12 cellular contexts compared by ENCODE assay signal in the genomic region with DNA sequence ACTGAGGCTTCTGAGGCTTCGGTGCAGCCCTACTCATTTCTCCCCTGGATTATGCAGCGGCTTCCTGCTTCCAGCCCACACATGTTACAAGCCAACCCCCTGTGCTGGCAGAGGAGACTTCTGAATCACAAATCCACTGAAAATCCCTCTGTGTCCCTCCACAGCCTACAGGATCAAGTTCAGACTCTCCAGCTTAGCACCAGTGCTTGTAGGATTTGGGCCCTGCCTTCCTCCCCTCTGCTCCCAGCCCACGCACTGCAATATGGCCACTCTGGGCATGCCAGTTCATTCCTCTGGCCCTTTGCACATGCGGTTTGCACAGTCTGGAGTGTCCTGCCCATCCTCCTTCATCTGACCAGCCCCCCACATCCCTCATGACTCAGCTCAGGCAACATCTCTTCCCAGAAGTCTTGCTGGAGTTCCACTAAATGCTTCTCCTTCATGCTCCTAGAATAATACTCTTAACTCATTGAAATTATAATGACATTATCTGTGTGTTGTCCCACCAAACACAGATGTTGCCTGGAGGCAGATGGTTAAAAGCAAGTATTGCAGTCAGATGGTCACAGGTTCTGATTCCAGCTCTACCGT. TPM values are rescaled to one million over a fixed set of nuclear protein-coding genes. Genes with fewer than 3 reads are reported as not detected.
DNase-seq lines count a peak whose midpoint lies in the region; ATAC-seq, FAIRE-seq and TF ChIP-seq lines count a peak whose summit lies in the region.
"Had no signal": no experiment of that assay in that cellular context is flagged by ENCODE, and none has a peak within 500 bp of the region (broad histone marks: within the 10 kb centered on the region; RNA-seq: fewer than 3 reads in every experiment).

No MANE protein-coding gene starts in this region.

- H3K27ac ChIP-seq in A549: peak overlapping the region; percentile 26 to 27; a peak in 2 of 6 replicates
- H3K27ac ChIP-seq in astrocyte (ENCODE audit: low read depth, low read length): peak overlapping the region; percentile 63
- no peak overlapping the region for H3K27ac ChIP-seq in trophoblast cell (ENCODE audit: low read depth, low read length)
- H3K27ac ChIP-seq: suprapubic skin had no signal

- no peak for TF ChIP-seq POLR2A in A549 (IDR thresholded peaks at IDR 0.05; ENCODE audit: low read length)

- peak overlapping the region; percentile 64 for H2AFZ ChIP-seq in astrocyte (ENCODE audit: low read depth, low read length)
- H2AFZ ChIP-seq in trophoblast cell (ENCODE audit: insufficient read depth, low read length, poor library complexity): no peak overlapping the region

- H3K4me1 ChIP-seq in A549 (peaks cover 41% of the 10 kb centered on the region), astrocyte (ENCODE audit: insufficient read depth, low read length) (peaks cover 31% of the 10 kb centered on the region), trophoblast cell (ENCODE audit: control insufficient read depth in 1 of 2, insufficient read depth in 2 of 2, low read length in 2 of 2) (no peaks in the 10 kb centered on the region)
- H3K4me1 ChIP-seq: suprapubic skin had no signal

- intact Hi-C loops in activated CD8-positive, alpha-beta T cell treated with anti-CD3 and anti-CD28 coated beads for 36 hours (cut with micrococcal nuclease): no loop called here

- no peak overlapping the region for H4K12ac ChIP-seq in trophoblast cell (ENCODE audit: low read depth, low read length)

- H2BK120ac ChIP-seq in trophoblast cell (ENCODE audit: insufficient read depth, low read length, poor library complexity): no peak overlapping the region

- no peak overlapping the region for H3K9ac ChIP-seq in astrocyte (ENCODE audit: low read length)
- no peak overlapping the region for H3K9ac ChIP-seq in trophoblast cell (ENCODE audit: low read length)

- CTCF ChIA-PET in A549 (lab: Yijun Ruan, JAX): interaction anchor here (0.9 to 1.8 kb wide), 2 partner anchors 9 to 21 kb away, joined by 4 to 8 read pairs; no protein-coding TSS in a partner anchor
- CTCF ChIA-PET in activated CD8-positive, alpha-beta T cell treated with anti-CD3 and anti-CD28 coated beads for 36 hours (lab: Charles Lee): interaction anchor here (1.1 to 2.7 kb wide), 3 partner anchors 18 to 309 kb away, joined by 3 to 11 read pairs (median 4); no protein-coding TSS in a partner anchor

- H3K23ac ChIP-seq in trophoblast cell (ENCODE audit: low read length): no peak overlapping the region

- H3K9me3 ChIP-seq in A549 (no peaks in the 10 kb centered on the region), astrocyte (ENCODE audit: insufficient read depth, low read depth, low read length) (no peaks in the 10 kb centered on the region), trophoblast cell (ENCODE audit: insufficient read depth, low read depth, low read length) (peaks cover 3% of the 10 kb centered on the region)
- H3K9me3 ChIP-seq: suprapubic skin had no signal

- H3K18ac ChIP-seq in trophoblast cell (ENCODE audit: low read length): no peak overlapping the region

- no peak overlapping the region for H4K8ac ChIP-seq in trophoblast cell (ENCODE audit: low read depth, low read length)

- H3K27me3 ChIP-seq in astrocyte (ENCODE audit: insufficient read depth, low read length) (no peaks in the 10 kb centered on the region), trophoblast cell (ENCODE audit: insufficient read depth, low read length) (no peaks in the 10 kb centered on the region)
- H3K27me3 ChIP-seq: suprapubic skin had no signal

- H2AK5ac ChIP-seq in trophoblast cell (ENCODE audit: low read length): no peak overlapping the region

- no peak overlapping the region for H2BK12ac ChIP-seq in trophoblast cell (ENCODE audit: low read length)

- DNase-seq in A549 (ENCODE audit: low read depth in 1 of 2, low spot score in 1 of 2) (no peak), HFFc6 (peak; percentile 71), astrocyte (ENCODE audit: low read depth) (peak; percentile 90), iris pigment epithelial cell (ENCODE audit: low read depth) (peak; percentile 83), trophoblast cell (no peak), NCI-H2029 (lab: John Stamatoyannopoulos, UW) (no peak)
- no peak for DNase-seq in activated CD8-positive, alpha-beta T cell treated with anti-CD3 and anti-CD28 coated beads for 36 hours
- DNase-seq: activated naive CD8-positive, alpha-beta T cell treated with anti-CD3 and anti-CD28 coated beads, Interleukin-2, amount 10 ng/mL, durations not matched to agents 7 days and 5 days; NCI-H1694 treated with DMSO at 0.1 percent for 48 hours had no signal

- no peak overlapping the region for H3K4ac ChIP-seq in trophoblast cell (ENCODE audit: low read depth, low read length)

- H3K27ac Mint-ChIP-seq in HFFc6 (peak overlapping the region; percentile 69), astrocyte (ENCODE audit: unreplicated experiment) (peak overlapping the region; percentile 79)
- H3K27ac Mint-ChIP-seq in activated CD8-positive, alpha-beta T cell treated with anti-CD3 and anti-CD28 coated beads for 36 hours: no peak overlapping the region
- H3K27ac Mint-ChIP-seq: activated naive CD8-positive, alpha-beta T cell treated with anti-CD3 and anti-CD28 coated beads, Interleukin-2, amount 10 ng/mL, durations not matched to agents 7 days and 5 days; mesothelial cell of epicardium had no signal

- H2BK5ac ChIP-seq in trophoblast cell (ENCODE audit: low read depth, low read length, poor library complexity): no peak overlapping the region

- POLR2A ChIA-PET in A549 (lab: Yijun Ruan, JAX): interaction anchor here (0.6 kb wide), 1 partner anchor 8 kb away, joined by 4 read pairs; no protein-coding TSS in a partner anchor
- POLR2A ChIA-PET in activated CD8-positive, alpha-beta T cell treated with anti-CD3 and anti-CD28 coated beads for 36 hours (lab: Charles Lee): interaction anchor here (1.4 kb wide), 1 partner anchor 16 kb away, joined by 5 read pairs; a partner anchor contains a TSS

- no peaks in the 10 kb centered on the region for H4K20me1 ChIP-seq in astrocyte (ENCODE audit: insufficient read depth, low read length)

- TF ChIP-seq EP300 in A549 (IDR thresholded peaks at IDR 0.05): no peak

- H3K27me3 Mint-ChIP-seq in HFFc6 (ENCODE audit: insufficient read depth): peaks cover 1% of the 10 kb centered on the region; the same call in 1 of the 2 replicates
- H3K27me3 Mint-ChIP-seq in astrocyte (ENCODE audit: low read depth, unreplicated experiment): peaks cover 16% of the 10 kb centered on the region
- peaks cover 5% of the 10 kb centered on the region for H3K27me3 Mint-ChIP-seq in activated CD8-positive, alpha-beta T cell treated with anti-CD3 and anti-CD28 coated beads for 36 hours

- TF ChIP-seq CTCF in A549 (IDR thresholded peaks at IDR 0.05) (no peak), HFFc6 (IDR thresholded peaks at IDR 0.05) (no peak), astrocyte (IDR thresholded peaks at IDR 0.05; ENCODE audit: insufficient read depth, low read depth, low read length) (no peak)
- no peak for TF ChIP-seq CTCF in activated CD8-positive, alpha-beta T cell treated with anti-CD3 and anti-CD28 coated beads for 36 hours (IDR thresholded peaks at IDR 0.05)

- H4K91ac ChIP-seq in trophoblast cell (ENCODE audit: low read depth, low read length): no peak overlapping the region

- 0 out of 3 replicates have a peak overlapping the region, but pooled peaks have one; percentile 23 for H3K4me2 ChIP-seq in A549
- peak overlapping the region; percentile 43 for H3K4me2 ChIP-seq in astrocyte (ENCODE audit: low read length)
- no peak overlapping the region for H3K4me2 ChIP-seq in trophoblast cell (ENCODE audit: low read length)

- H3K9me3 Mint-ChIP-seq in HFFc6 (no peaks in the 10 kb centered on the region), astrocyte (ENCODE audit: unreplicated experiment) (peaks cover 2% of the 10 kb centered on the region)
- H3K9me3 Mint-ChIP-seq in activated CD8-positive, alpha-beta T cell treated with anti-CD3 and anti-CD28 coated beads for 36 hours: no peaks in the 10 kb centered on the region
- H3K9me3 Mint-ChIP-seq: activated naive CD8-positive, alpha-beta T cell treated with anti-CD3 and anti-CD28 coated beads, Interleukin-2, amount 10 ng/mL, durations not matched to agents 7 days and 5 days; mesothelial cell of epicardium had no signal

- WGBS in A549 (ENCODE audit: missing lambda C conversion rate): 78% methylated on average over 5 of the region's 5 CpGs
- WGBS in trophoblast cell (ENCODE audit: extremely low coverage, insufficient coverage, insufficient read length): no CpG with 5 or more reads among the region's 5 CpGs

- no peak for TF ChIP-seq RAD21 in A549 (conservative IDR thresholded peaks at IDR 0.05 in 1 of 2, IDR thresholded peaks at IDR 0.05 in 1 of 2)

- no peaks in the 10 kb centered on the region for H3K79me2 ChIP-seq in astrocyte (ENCODE audit: insufficient read depth, low read length)
- no peaks in the 10 kb centered on the region for H3K79me2 ChIP-seq in trophoblast cell (ENCODE audit: control insufficient read depth, insufficient read depth, low read length, poor library complexity)

- no peak overlapping the region for H3K14ac ChIP-seq in trophoblast cell (ENCODE audit: low read length)

- FAIRE-seq in A549 (lab: Jason Lieb, UNC) (no peak), astrocyte (lab: Jason Lieb, UNC) (peak; percentile 49)

- no peaks in the 10 kb centered on the region for H3K79me1 ChIP-seq in trophoblast cell (ENCODE audit: low read length)

- ATAC-seq in A549: no peak
- ATAC-seq in GM21576 (IDR thresholded peaks at IDR 0.05; ENCODE audit: unreplicated experiment): no peak
- ATAC-seq in activated CD8-positive, alpha-beta T cell treated with anti-CD3 and anti-CD28 coated beads for 36 hours: no peak

- no peaks in the 10 kb centered on the region for H3K36me3 Mint-ChIP-seq in HFFc6 (ENCODE audit: low read depth)
- no peaks in the 10 kb centered on the region for H3K36me3 Mint-ChIP-seq in astrocyte (ENCODE audit: low read depth, unreplicated experiment)
- H3K36me3 Mint-ChIP-seq in activated CD8-positive, alpha-beta T cell treated with anti-CD3 and anti-CD28 coated beads for 36 hours (ENCODE audit: low read depth): no peaks in the 10 kb centered on the region
- H3K36me3 Mint-ChIP-seq: activated naive CD8-positive, alpha-beta T cell treated with anti-CD3 and anti-CD28 coated beads, Interleukin-2, amount 10 ng/mL, durations not matched to agents 7 days and 5 days; mesothelial cell of epicardium had no signal

- H3K4me3 ChIP-seq in A549 (no peak overlapping the region), astrocyte (ENCODE audit: insufficient read depth, low read depth, low read length) (no peak overlapping the region), trophoblast cell (ENCODE audit: low read depth, low read length) (no peak overlapping the region)
- H3K4me3 ChIP-seq: suprapubic skin had no signal

- H3K36me3 ChIP-seq in astrocyte (ENCODE audit: insufficient read depth, low read length) (no peaks in the 10 kb centered on the region), trophoblast cell (ENCODE audit: control insufficient read depth in 1 of 2, insufficient read depth in 2 of 2, low read length in 2 of 2) (no peaks in the 10 kb centered on the region)
- H3K36me3 ChIP-seq: suprapubic skin had no signal

- H3K4me3 Mint-ChIP-seq in HFFc6 (peak overlapping the region; percentile 35), astrocyte (ENCODE audit: unreplicated experiment) (peak overlapping the region; percentile 8)
- no peak overlapping the region for H3K4me3 Mint-ChIP-seq in activated CD8-positive, alpha-beta T cell treated with anti-CD3 and anti-CD28 coated beads for 36 hours
- H3K4me3 Mint-ChIP-seq: activated naive CD8-positive, alpha-beta T cell treated with anti-CD3 and anti-CD28 coated beads, Interleukin-2, amount 10 ng/mL, durations not matched to agents 7 days and 5 days; mesothelial cell of epicardium had no signal

- H3K4me1 Mint-ChIP-seq in HFFc6 (ENCODE audit: low read depth): peaks cover 51% of the 10 kb centered on the region
- peaks cover 33% of the 10 kb centered on the region for H3K4me1 Mint-ChIP-seq in astrocyte (ENCODE audit: low read depth, unreplicated experiment)
- peaks cover 4% of the 10 kb centered on the region for H3K4me1 Mint-ChIP-seq in activated CD8-positive, alpha-beta T cell treated with anti-CD3 and anti-CD28 coated beads for 36 hours (ENCODE audit: low read depth)

RNA-seq across cellular contexts. Expression of a gene that starts 15.9 kb away (rescaled TPM):
- polyA plus RNA-seq in A549 (2011; rRNA removed): 0.74 and 1.1 TPM in 2 replicates
- polyA plus RNA-seq in A549 (2012; cell fraction: cytosol; rRNA removed): 7.4 and 7.5 TPM in 2 replicates
- 22.8 and 24.6 TPM in 2 replicates for polyA plus RNA-seq in A549 (2012; cell fraction: nucleus; rRNA removed)
- 7.5 to 9.1 TPM (median 8.5 TPM) in 3 replicates for polyA plus RNA-seq in A549 (2017; fragmentation: RNase III; extraction: RNeasy Plus Mini Kit Qiagen cat#74134 plus additional on column Dnase treatment)
- 2.6 and 3.7 TPM in 2 replicates for polyA minus RNA-seq in A549 (2011; rRNA and poly(A)+ RNA removed)
- total RNA-seq in HFFc6 (2021; fragmentation: NEBNext Ultra II Directional; extraction: Animal tissue kit (Norgen Biotek cat#: 25700)): 1 to 10 TPM; 3.8 to 6.8 (median 5.7) TPM
- 5.5 and 5.9 TPM in 2 replicates for total RNA-seq in astrocyte
- 0.04 and 0.18 TPM in 2 replicates for polyA plus RNA-seq in trophoblast cell (2013)
- total RNA-seq in activated CD8-positive, alpha-beta T cell treated with anti-CD3 and anti-CD28 coated beads for 36 hours: 1 to 10 TPM; 1.0 to 2.1 TPM

Comparison
In these comparisons a context has a peak if more than half of its experiments do, and no peak if none do; other contexts are left out.
1. DNase-seq: peak in HFFc6 (single experiment), astrocyte (single experiment) and iris pigment epithelial cell (single experiment); none in A549 (0 of 2), trophoblast cell (0 of 2), activated CD8-positive, alpha-beta T cell treated with anti-CD3 and anti-CD28 coated beads for 36 hours (single experiment) and NCI-H2029 (single experiment).